In the genomic region with DNA sequence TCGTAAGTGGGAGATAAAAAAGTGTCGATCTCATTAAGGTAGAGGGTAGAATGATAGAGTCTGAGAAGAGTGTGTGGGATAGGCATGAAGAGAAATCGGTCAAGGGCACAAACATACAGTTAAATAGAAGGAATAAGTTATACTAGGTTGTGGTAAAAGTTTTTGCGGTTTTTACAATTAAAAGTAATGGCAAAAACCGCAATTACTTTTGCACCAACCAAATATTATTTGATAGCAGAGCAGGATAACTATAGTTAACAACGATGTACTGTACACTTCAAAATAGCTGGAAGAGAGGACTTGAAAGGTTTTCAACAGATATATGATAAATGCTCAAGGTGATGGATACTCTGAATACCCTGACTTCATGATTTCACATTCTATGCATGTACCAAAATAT, we compare ENCODE assay signal across 22 cellular contexts.
A peak's percentile ranks its signal among the peaks of the same experiment; 100 is the strongest.
DNase-seq lines count a peak whose midpoint lies in the region; ATAC-seq, FAIRE-seq and TF ChIP-seq lines count a peak whose summit lies in the region.
"Had no signal": no experiment of that assay in that cellular context is flagged by ENCODE, and none has a peak within 500 bp of the region (broad histone marks: within the 10 kb centered on the region; RNA-seq: fewer than 3 reads in every experiment).

No MANE protein-coding gene starts in this region.

- no peak for TF ChIP-seq RAD21 in K562 (CRISPR knock-in tag; conservative IDR thresholded peaks at IDR 0.05 in 1 of 2, IDR thresholded peaks at IDR 0.05 in 1 of 2)

- DNase-seq in HEK293T (ENCODE audit: extremely low spot score): no peak
- DNase-seq in HTR-8/SVneo (ENCODE audit: insufficient read length, low spot score): no peak
- DNase-seq in K562 (ENCODE audit: extremely low read depth in 1 of 4, low spot score in 3 of 4): no peak
- DNase-seq in Right ventricle myocardium inferior (ENCODE audit: missing footprints): no peak
- DNase-seq: 8988T; ACHN; BE2C; C1 segment of cervical spinal cord; CD4-positive, alpha-beta memory T cell; CD4-positive, CD25-positive, alpha-beta regulatory T cell; CD8-positive, alpha-beta memory T cell; COR-L47; DMS 273 treated with DMSO at 0.1 percent for 48 hours; DMS153; DMS79; DND-41; EL; GDM1 had no signal

- H3K36me3 ChIP-seq in K562 (ENCODE audit: control insufficient read depth, insufficient read depth, low read length): no peaks in the 10 kb centered on the region
- H3K36me3 ChIP-seq: BE2C, BLaER1 had no signal

- POLR2A ChIA-PET in HEK293T (lab: Yijun Ruan, JAX): no interaction called here
- POLR2A ChIA-PET in K562 (lab: Yijun Ruan, JAX): no interaction called here

- H3K9me1 ChIP-seq in K562 (ENCODE audit: control insufficient read depth, insufficient read depth, low read length): no peaks in the 10 kb centered on the region

- no peaks in the 10 kb centered on the region for H4K20me1 ChIP-seq in K562 (replicated peaks; ENCODE audit: control insufficient read depth, insufficient read depth, low read length)
- H4K20me1 ChIP-seq: BLaER1 had no signal

- no peaks in the 10 kb centered on the region; the same call in 1 of the 2 replicates for H3K9me3 ChIP-seq in K562 (replicated peaks; ENCODE audit: control insufficient read depth, insufficient read depth, low read depth, low read length)
- H3K9me3 ChIP-seq: BE2C, BLaER1 had no signal

- peak; percentile 58 for FAIRE-seq in HTR-8/SVneo (lab: Jason Lieb, UNC)
- FAIRE-seq in K562 (lab: Jason Lieb, UNC): no peak
- FAIRE-seq: GM12891, GM19239 had no signal

- no peak overlapping the region for H3K9ac ChIP-seq in K562 (ENCODE audit: insufficient read depth in 1 of 2, low read depth in 2 of 2, low read length in 2 of 2)
- H3K9ac ChIP-seq: BLaER1 had no signal

- BruUV-seq in K562 (replicated peaks; lab: Mats Ljungman, UMichigan): no TSS peak

- TF ChIP-seq POLR2A in K562 (conservative IDR thresholded peaks at IDR 0.05): no peak

- WGBS in K562 (ENCODE audit: insufficient coverage, low coverage, missing lambda C conversion rate): 4% methylated on average over 6 of the region's 6 CpGs

- CTCF ChIA-PET in HEK293T (lab: Yijun Ruan, JAX): no interaction called here
- CTCF ChIA-PET in K562 (lab: Yijun Ruan, JAX; ENCODE audit: low intra/inter-chr PET ratio): no interaction called here

- ATAC-seq in K562 (no peak), HG03571 (IDR thresholded peaks at IDR 0.05; ENCODE audit: unreplicated experiment) (no peak), Right ventricle myocardium inferior (no peak)

- H2AFZ ChIP-seq in K562 (ENCODE audit: low read depth, low read length): no peak overlapping the region

- in situ Hi-C loops in K562 (cut with MboI): no loop called here

- no peak overlapping the region for H3K4me2 ChIP-seq in K562 (ENCODE audit: insufficient read depth, low read length)
- H3K4me2 ChIP-seq: BLaER1 had no signal

- no peak for TF ChIP-seq CTCF in K562 (IDR thresholded peaks at IDR 0.05 in 2 of 3, conservative IDR thresholded peaks at IDR 0.05 in 1 of 3; ENCODE audit: insufficient read depth in 2 of 3, low read depth in 1 of 3, low read length in 3 of 3)

- H3K4me1 ChIP-seq in K562 (replicated peaks in 1 of 2; ENCODE audit: control insufficient read depth in 2 of 2, insufficient read depth in 2 of 2, low read length in 2 of 2): no peaks in the 10 kb centered on the region
- H3K4me1 ChIP-seq: BE2C, BLaER1 had no signal

- no peak overlapping the region for H3K4me3 ChIP-seq in K562
- H3K4me3 ChIP-seq: BLaER1 had no signal

- intact Hi-C loops in K562 (cut with micrococcal nuclease) (no loop called here), Right ventricle myocardium inferior (cut with DNase I) (no loop called here)

- no peaks in the 10 kb centered on the region for H3K79me2 ChIP-seq in K562 (ENCODE audit: control insufficient read depth, insufficient read depth, low read length)

- no peak for TF ChIP-seq EP300 in K562 (IDR thresholded peaks at IDR 0.05; ENCODE audit: low read length)

- no peak overlapping the region for H3K27ac ChIP-seq in K562 (ENCODE audit: extremely low read depth, low read depth, low read length)
- H3K27ac ChIP-seq: BLaER1 had no signal

- H3K27me3 ChIP-seq in K562 (ENCODE audit: control insufficient read depth in 2 of 2, insufficient read depth in 2 of 2, low read length in 2 of 2): no peaks in the 10 kb centered on the region
- H3K27me3 ChIP-seq: BE2C, BLaER1 had no signal

TF ChIP-seq in HEK293T, 16 proteins besides CTCF, POLR2A, EP300 and RAD21:
- TF ChIP-seq ELF4 (IDR thresholded peaks at IDR 0.05) (peak; percentile 79), TARDBP (IDR thresholded peaks at IDR 0.05) (no peak), BHLHE40 (IDR thresholded peaks at IDR 0.05; ENCODE audit: borderline replicate concordance) (no peak)
TF ChIP-seq in HEK293T: peak in this region for 1.

TF ChIP-seq in K562, 482 proteins besides CTCF, POLR2A, EP300 and RAD21:
- TF ChIP-seq, protein P1, sequence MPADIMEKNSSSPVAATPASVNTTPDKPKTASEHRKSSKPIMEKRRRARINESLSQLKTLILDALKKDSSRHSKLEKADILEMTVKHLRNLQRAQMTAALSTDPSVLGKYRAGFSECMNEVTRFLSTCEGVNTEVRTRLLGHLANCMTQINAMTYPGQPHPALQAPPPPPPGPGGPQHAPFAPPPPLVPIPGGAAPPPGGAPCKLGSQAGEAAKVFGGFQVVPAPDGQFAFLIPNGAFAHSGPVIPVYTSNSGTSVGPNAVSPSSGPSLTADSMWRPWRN (IDR thresholded peaks at IDR 0.05; ENCODE audit: low read depth): no peak
- TF ChIP-seq, protein P2, sequence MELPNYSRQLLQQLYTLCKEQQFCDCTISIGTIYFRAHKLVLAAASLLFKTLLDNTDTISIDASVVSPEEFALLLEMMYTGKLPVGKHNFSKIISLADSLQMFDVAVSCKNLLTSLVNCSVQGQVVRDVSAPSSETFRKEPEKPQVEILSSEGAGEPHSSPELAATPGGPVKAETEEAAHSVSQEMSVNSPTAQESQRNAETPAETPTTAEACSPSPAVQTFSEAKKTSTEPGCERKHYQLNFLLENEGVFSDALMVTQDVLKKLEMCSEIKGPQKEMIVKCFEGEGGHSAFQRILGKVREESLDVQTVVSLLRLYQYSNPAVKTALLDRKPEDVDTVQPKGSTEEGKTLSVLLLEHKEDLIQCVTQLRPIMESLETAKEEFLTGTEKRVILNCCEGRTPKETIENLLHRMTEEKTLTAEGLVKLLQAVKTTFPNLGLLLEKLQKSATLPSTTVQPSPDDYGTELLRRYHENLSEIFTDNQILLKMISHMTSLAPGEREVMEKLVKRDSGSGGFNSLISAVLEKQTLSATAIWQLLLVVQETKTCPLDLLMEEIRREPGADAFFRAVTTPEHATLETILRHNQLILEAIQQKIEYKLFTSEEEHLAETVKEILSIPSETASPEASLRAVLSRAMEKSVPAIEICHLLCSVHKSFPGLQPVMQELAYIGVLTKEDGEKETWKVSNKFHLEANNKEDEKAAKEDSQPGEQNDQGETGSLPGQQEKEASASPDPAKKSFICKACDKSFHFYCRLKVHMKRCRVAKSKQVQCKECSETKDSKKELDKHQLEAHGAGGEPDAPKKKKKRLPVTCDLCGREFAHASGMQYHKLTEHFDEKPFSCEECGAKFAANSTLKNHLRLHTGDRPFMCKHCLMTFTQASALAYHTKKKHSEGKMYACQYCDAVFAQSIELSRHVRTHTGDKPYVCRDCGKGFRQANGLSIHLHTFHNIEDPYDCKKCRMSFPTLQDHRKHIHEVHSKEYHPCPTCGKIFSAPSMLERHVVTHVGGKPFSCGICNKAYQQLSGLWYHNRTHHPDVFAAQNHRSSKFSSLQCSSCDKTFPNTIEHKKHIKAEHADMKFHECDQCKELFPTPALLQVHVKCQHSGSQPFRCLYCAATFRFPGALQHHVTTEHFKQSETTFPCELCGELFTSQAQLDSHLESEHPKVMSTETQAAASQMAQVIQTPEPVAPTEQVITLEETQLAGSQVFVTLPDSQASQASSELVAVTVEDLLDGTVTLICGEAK (IDR thresholded peaks at IDR 0.05): peak; percentile 61; the same call in 1 of the 2 replicates
- TF ChIP-seq, protein P2 (CRISPR knock-in tag; IDR thresholded peaks at IDR 0.05): no peak
- TF ChIP-seq GTF2F1 (IDR thresholded peaks at IDR 0.05; ENCODE audit: low read depth, low read length): no peak
- TF ChIP-seq KLF6 (CRISPR knock-in tag; IDR thresholded peaks at IDR 0.05; ENCODE audit: borderline replicate concordance): no peak
- TF ChIP-seq MEF2A (IDR thresholded peaks at IDR 0.05; ENCODE audit: control insufficient read depth, low read depth, low read length): no peak
- TF ChIP-seq ZNF785 (CRISPR knock-in tag; IDR thresholded peaks at IDR 0.05): no peak
